In genomic region chr12:8665729-8666128, GRCh38 we compare ENCODE assay signal across 18 cellular contexts. TPM values are rescaled to one million over a fixed set of nuclear protein-coding genes. Genes with fewer than 3 reads are reported as not detected.
"Had no signal": no experiment of that assay in that cellular context is flagged by ENCODE, and none has a peak within 500 bp of the region (broad histone marks: within the 10 kb centered on the region; RNA-seq: fewer than 3 reads in every experiment).

No MANE protein-coding gene starts in this region.

- H3K27ac ChIP-seq: brain microvascular endothelial cell, neural progenitor cell, tibial artery had no signal

- FAIRE-seq: frontal cortex had no signal

- H3K27me3 ChIP-seq: brain microvascular endothelial cell, neural progenitor cell, tibial artery had no signal

- H3K4me3 ChIP-seq: neural progenitor cell, tibial artery had no signal

- DNase-seq: activated CD4-positive, alpha-beta T cell treated with anti-CD3 and anti-CD28 coated beads, Interleukin-2, amount 50 U/mL, for 1 hour; activated CD8-positive, alpha-beta memory T cell treated with anti-CD3 and anti-CD28 coated beads for 24 hours; activated gamma-delta T cell treated with Interleukin-2 at 50 U/mL for 16 hours; activated naive CD8-positive, alpha-beta T cell treated with anti-CD3 and anti-CD28 coated beads for 36 hours; brain microvascular endothelial cell; cortex of kidney; effector CD8-positive, alpha-beta T cell; head of caudate nucleus; left colon; naive B cell; stimulated activated CD4-positive, alpha-beta T cell treated with anti-CD3 and anti-CD28 coated beads, Interleukin-2, amount 100 ng/mL, for 48 hours; tibial artery had no signal

- H3K36me3 ChIP-seq: brain microvascular endothelial cell, neural progenitor cell, tibial artery had no signal

- H3K9me3 ChIP-seq: tibial artery had no signal

- H3K9ac ChIP-seq: neural progenitor cell had no signal

RNA-seq across cellular contexts. Expression of gene MFAP5, which starts 3.1 kb away (rescaled TPM):
- total RNA-seq: activated naive CD8-positive, alpha-beta T cell treated with anti-CD3 and anti-CD28 coated beads for 36 hours; lung microvascular endothelial cell; mononuclear cell; osteocyte had no signal

RNA-seq across cellular contexts. Expression of gene AICDA, which starts 53.1 kb away (rescaled TPM):
- total RNA-seq: activated naive CD8-positive, alpha-beta T cell treated with anti-CD3 and anti-CD28 coated beads for 36 hours; frontal cortex; left colon; lung microvascular endothelial cell; mononuclear cell; osteocyte; pulmonary artery endothelial cell had no signal
